21 cellular contexts compared by ENCODE assay signal in the genomic region with DNA sequence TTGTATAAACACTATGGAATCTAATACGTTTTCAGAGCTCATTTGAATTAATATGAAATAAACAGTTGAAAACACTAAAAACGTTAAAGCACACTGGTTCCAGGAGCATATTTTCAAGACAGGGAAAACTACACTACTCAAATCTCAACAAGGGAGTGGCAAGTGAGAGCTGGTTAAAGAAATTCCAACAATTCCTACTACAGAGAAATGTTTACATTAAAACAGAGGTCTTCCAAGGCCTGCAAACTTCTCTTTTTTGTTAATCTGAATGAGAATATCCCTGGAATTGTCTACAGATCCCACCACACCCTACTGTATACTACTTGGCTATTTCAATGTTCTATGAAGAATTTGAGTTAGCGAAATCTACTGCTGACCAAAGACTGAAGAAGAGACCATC.
A peak's percentile ranks its signal among the peaks of the same experiment; 100 is the strongest.
DNase-seq lines count a peak whose midpoint lies in the region; ATAC-seq and TF ChIP-seq lines count a peak whose summit lies in the region.
"Had no signal": no experiment of that assay in that cellular context is flagged by ENCODE, and none has a peak within 500 bp of the region (broad histone marks: within the 10 kb centered on the region; RNA-seq: fewer than 3 reads in every experiment).

No MANE protein-coding gene starts in this region.

- H3K4me3 Mint-ChIP-seq in GM23338 (no peak overlapping the region), osteocyte (ENCODE audit: unreplicated experiment) (no peak overlapping the region)
- H3K4me3 Mint-ChIP-seq in activated CD4-positive, alpha-beta T cell treated with anti-CD3 and anti-CD28 coated beads, Interleukin-2, amount 10 ng/mL, durations not matched to agents 7 days and 5 days: no peak overlapping the region
- H3K4me3 Mint-ChIP-seq: CD8-positive, alpha-beta T cell had no signal

- POLR2A ChIA-PET in activated CD4-positive, alpha-beta T cell treated with anti-CD3 and anti-CD28 coated beads, Interleukin-2, amount 10 ng/mL, durations not matched to agents 7 days and 5 days (lab: Charles Lee): no interaction called here

- H3K4me1 ChIP-seq in GM23338 (ENCODE audit: insufficient read depth) (no peaks in the 10 kb centered on the region), adipocyte (ENCODE audit: control insufficient read depth, insufficient read depth, low read length) (no peaks in the 10 kb centered on the region)
- H3K4me1 ChIP-seq: BLaER1 had no signal

- H3K4me2 ChIP-seq in GM23338: peak overlapping the region; percentile 46; the same call in 1 of the 2 replicates
- H3K4me2 ChIP-seq: BLaER1 had no signal

- H3K9me3 Mint-ChIP-seq in GM23338: no peaks in the 10 kb centered on the region
- peaks cover 17% of the 10 kb centered on the region for H3K9me3 Mint-ChIP-seq in osteocyte (ENCODE audit: unreplicated experiment)
- H3K9me3 Mint-ChIP-seq in activated CD4-positive, alpha-beta T cell treated with anti-CD3 and anti-CD28 coated beads, Interleukin-2, amount 10 ng/mL, durations not matched to agents 7 days and 5 days: peaks cover 8% of the 10 kb centered on the region
- H3K9me3 Mint-ChIP-seq: CD8-positive, alpha-beta T cell had no signal

- H3K27me3 Mint-ChIP-seq in GM23338 (ENCODE audit: insufficient read depth, low read depth, poor library complexity) (no peaks in the 10 kb centered on the region), osteocyte (ENCODE audit: unreplicated experiment) (no peaks in the 10 kb centered on the region)
- no peaks in the 10 kb centered on the region for H3K27me3 Mint-ChIP-seq in activated CD4-positive, alpha-beta T cell treated with anti-CD3 and anti-CD28 coated beads, Interleukin-2, amount 10 ng/mL, durations not matched to agents 7 days and 5 days

- H4K20me1 ChIP-seq in GM23338 (replicated peaks; ENCODE audit: insufficient read depth): no peaks in the 10 kb centered on the region
- H4K20me1 ChIP-seq: BLaER1 had no signal

- H3K4me3 ChIP-seq in GM23338 (no peak overlapping the region), adipocyte (ENCODE audit: low read length) (no peak overlapping the region), fibroblast of villous mesenchyme (ENCODE audit: low read depth, low read length) (no peak overlapping the region)
- H3K4me3 ChIP-seq: BLaER1, GM12878 had no signal

- TF ChIP-seq CTCF in GM23338 (conservative IDR thresholded peaks at IDR 0.05; ENCODE audit: low read depth in 2 of 2) (no peak), fibroblast of villous mesenchyme (IDR thresholded peaks at IDR 0.05; ENCODE audit: insufficient read depth, low read depth, low read length) (no peak), osteocyte (IDR thresholded peaks at IDR 0.05) (no peak)

- CTCF ChIA-PET in activated CD4-positive, alpha-beta T cell treated with anti-CD3 and anti-CD28 coated beads, Interleukin-2, amount 10 ng/mL, durations not matched to agents 7 days and 5 days (lab: Charles Lee): no interaction called here

- H3K36me3 ChIP-seq in GM23338 (ENCODE audit: insufficient read depth) (no peaks in the 10 kb centered on the region), adipocyte (ENCODE audit: control insufficient read depth, insufficient read depth, low read length, severe bottlenecking) (no peaks in the 10 kb centered on the region)
- H3K36me3 ChIP-seq: BLaER1 had no signal

- H3K27me3 ChIP-seq in GM23338 (ENCODE audit: insufficient read depth): no peaks in the 10 kb centered on the region
- H3K27me3 ChIP-seq in adipocyte (replicated peaks; ENCODE audit: control insufficient read depth, insufficient read depth, low read length): no peaks in the 10 kb centered on the region
- H3K27me3 ChIP-seq: BLaER1 had no signal

- H3K9ac ChIP-seq in adipocyte (ENCODE audit: low read length): no peak overlapping the region
- H3K9ac ChIP-seq: BLaER1 had no signal

- no peak overlapping the region for H3K27ac ChIP-seq in GM23338 (ENCODE audit: low read depth)
- H3K27ac ChIP-seq: BLaER1, HL-60 had no signal

- no peaks in the 10 kb centered on the region for H3K9me3 ChIP-seq in adipocyte (ENCODE audit: control insufficient read depth, low read length)

- H3K79me2 ChIP-seq in GM23338 (replicated peaks; ENCODE audit: insufficient read depth): no peaks in the 10 kb centered on the region

- DNase-seq in GM23338 (ENCODE audit: low spot score) (peak; percentile 13), adipocyte (ENCODE audit: low read depth) (peak; percentile 39), fibroblast of villous mesenchyme (ENCODE audit: low read depth) (peak; percentile 21), osteocyte (ENCODE audit: extremely low spot score, unreplicated experiment) (no peak)
- no peak for DNase-seq in activated CD4-positive, alpha-beta T cell treated with anti-CD3 and anti-CD28 coated beads, Interleukin-2, amount 10 ng/mL, durations not matched to agents 7 days and 5 days
- no peak for DNase-seq in activated CD8-positive, alpha-beta memory T cell treated with anti-CD3 and anti-CD28 coated beads, Interleukin-2, amount 50 U/mL, for 4 hours
- DNase-seq: CD8-positive, alpha-beta T cell; DMS79 treated with DMSO at 0.1 percent for 48 hours; GDM1; H7; KG1; NCI-H1436; NCI-H2029 treated with DMSO at 0.1 percent for 48 hours; NCI-H2171 treated with DMSO at 0.1 percent for 48 hours; NCI-H510A; NCI-H774; RPMI8226 had no signal

- H3F3A ChIP-seq in GM23338 (replicated peaks; ENCODE audit: low read depth): no peaks in the 10 kb centered on the region

- H3K36me3 Mint-ChIP-seq in GM23338 (ENCODE audit: low read depth) (no peaks in the 10 kb centered on the region), osteocyte (ENCODE audit: unreplicated experiment) (peaks cover 6% of the 10 kb centered on the region)
- H3K36me3 Mint-ChIP-seq in activated CD4-positive, alpha-beta T cell treated with anti-CD3 and anti-CD28 coated beads, Interleukin-2, amount 10 ng/mL, durations not matched to agents 7 days and 5 days (ENCODE audit: low read depth): no peaks in the 10 kb centered on the region
- H3K36me3 Mint-ChIP-seq: CD8-positive, alpha-beta T cell had no signal

- H3K27ac Mint-ChIP-seq in GM23338 (no peak overlapping the region), osteocyte (ENCODE audit: unreplicated experiment) (peak overlapping the region; percentile 79)
- H3K27ac Mint-ChIP-seq in activated CD4-positive, alpha-beta T cell treated with anti-CD3 and anti-CD28 coated beads, Interleukin-2, amount 10 ng/mL, durations not matched to agents 7 days and 5 days: no peak overlapping the region
- H3K27ac Mint-ChIP-seq: CD8-positive, alpha-beta T cell had no signal

- no peak overlapping the region for H2AFZ ChIP-seq in GM23338

- H3K4me1 Mint-ChIP-seq in GM23338: peaks cover 5% of the 10 kb centered on the region
- peaks cover 15% of the 10 kb centered on the region for H3K4me1 Mint-ChIP-seq in osteocyte (ENCODE audit: unreplicated experiment)
- H3K4me1 Mint-ChIP-seq in activated CD4-positive, alpha-beta T cell treated with anti-CD3 and anti-CD28 coated beads, Interleukin-2, amount 10 ng/mL, durations not matched to agents 7 days and 5 days: no peaks in the 10 kb centered on the region

- ATAC-seq in GM23338: no peak
- no peak for ATAC-seq in GM19023 (IDR thresholded peaks at IDR 0.05; ENCODE audit: unreplicated experiment)
- ATAC-seq: CD8-positive, alpha-beta T cell; GM12878 had no signal

- H3K9me2 ChIP-seq in GM23338 (ENCODE audit: insufficient read depth): no peaks in the 10 kb centered on the region

TF ChIP-seq in GM23338, 12 proteins besides CTCF, POLR2A, EP300 and RAD21 (continues in another document):
- TF ChIP-seq EZH2phosphoT487 (IDR thresholded peaks at IDR 0.05; ENCODE audit: unreplicated experiment) (no peak), CREB1 (CRISPR knock-in tag; IDR thresholded peaks at IDR 0.05; ENCODE audit: low read depth) (no peak), STAT1 (IDR thresholded peaks at IDR 0.05; ENCODE audit: unreplicated experiment) (no peak), POLR2AphosphoS5 (IDR thresholded peaks at IDR 0.05; ENCODE audit: low read depth) (no peak), JUNB (IDR thresholded peaks at IDR 0.05; ENCODE audit: unreplicated experiment) (no peak)

Comparison
In these comparisons a context has a peak if more than half of its experiments do, and no peak if none do; other contexts are left out.
1. DNase-seq: peak in GM23338 (single experiment), adipocyte (single experiment) and fibroblast of villous mesenchyme (single experiment); none in osteocyte (single experiment), activated CD4-positive, alpha-beta T cell treated with anti-CD3 and anti-CD28 coated beads, Interleukin-2, amount 10 ng/mL, durations not matched to agents 7 days and 5 days (single experiment) and activated CD8-positive, alpha-beta memory T cell treated with anti-CD3 and anti-CD28 coated beads, Interleukin-2, amount 50 U/mL, for 4 hours (single experiment).